In genomic region chr1:36653850-36654249, GRCh38 we compare ENCODE assay signal across 13 cellular contexts.
DNase-seq lines count a peak whose midpoint lies in the region; ATAC-seq and TF ChIP-seq lines count a peak whose summit lies in the region.
"Had no signal": no experiment of that assay in that cellular context is flagged by ENCODE, and none has a peak within 500 bp of the region (broad histone marks: within the 10 kb centered on the region; RNA-seq: fewer than 3 reads in every experiment).

No MANE protein-coding gene starts in this region.

- in situ Hi-C loops in SK-MEL-5 (cut with HindIII; ENCODE audit: low pct_unique_long_range_greater_than_20kb, low sequenced_read_pairs) = no loop called here
- in situ Hi-C loops in GM13977 (cut with MboI; ENCODE audit: low pct_unique_long_range_greater_than_20kb, low sequenced_read_pairs, unreplicated experiment) = no loop called here

- H3K4me3 ChIP-seq in heart left ventricle (no peak overlapping the region), upper lobe of right lung (no peak overlapping the region)
- H3K4me3 ChIP-seq: GM12878, transverse colon had no signal

- TF ChIP-seq POLR2A in heart left ventricle (IDR thresholded peaks at IDR 0.05) = no peak

- H3K9me3 ChIP-seq in heart left ventricle (no peaks in the 10 kb centered on the region), upper lobe of right lung (no peaks in the 10 kb centered on the region)
- H3K9me3 ChIP-seq: transverse colon had no signal

- H3K27ac ChIP-seq in heart left ventricle = no peak overlapping the region
- no peak overlapping the region for H3K27ac ChIP-seq in upper lobe of right lung
- H3K27ac ChIP-seq: HL-60, transverse colon had no signal

- WGBS in heart left ventricle, 4 donors = 35 to 57% (median 48%) methylated on average over 8 of the region's 8 CpGs

- peak; percentile 5 for DNase-seq in NCI-H345 (lab: John Stamatoyannopoulos, UW)
- DNase-seq in NCI-H345 treated with DMSO at 0.1 percent for 48 hours (lab: John Stamatoyannopoulos, UW; ENCODE audit: unreplicated experiment) = no peak
- peak; percentile 92 for DNase-seq in SK-MEL-5 (ENCODE audit: low read depth, low spot score)
- DNase-seq in heart left ventricle = peak in 2 of 5 donors; percentile 39 to 58
- DNase-seq in upper lobe of right lung = no peak
- no peak for DNase-seq in GM13977 (ENCODE audit: low spot score)
- DNase-seq: activated naive CD4-positive, alpha-beta T cell treated with anti-CD3 and anti-CD28 coated beads, Interleukin-2, amount 50 U/mL, for 16 hours; NCI-H82; transverse colon had no signal

- H3K36me3 ChIP-seq in heart left ventricle (no peaks in the 10 kb centered on the region), upper lobe of right lung (no peaks in the 10 kb centered on the region)
- H3K36me3 ChIP-seq: transverse colon had no signal

- ATAC-seq in heart left ventricle = peak in 3 of 4 donors; percentile 82 to 93 (median 87)
- ATAC-seq in upper lobe of right lung = peak; percentile 37
- ATAC-seq in HG03139 (IDR thresholded peaks at IDR 0.05; ENCODE audit: unreplicated experiment) = no peak
- no peak for ATAC-seq in GM19455 (IDR thresholded peaks at IDR 0.05; ENCODE audit: unreplicated experiment)
- ATAC-seq: GM12878 had no signal

- H3K4me1 ChIP-seq in heart left ventricle (peaks cover 0 to 6% (median 0%) of the 10 kb centered on the region in 12 donors), upper lobe of right lung (no peaks in the 10 kb centered on the region)
- H3K4me1 ChIP-seq: transverse colon had no signal

- peak in 2 of 12 donors; percentile 16 to 21 for TF ChIP-seq CTCF in heart left ventricle (IDR thresholded peaks at IDR 0.05)
- TF ChIP-seq CTCF in upper lobe of right lung (IDR thresholded peaks at IDR 0.05) = no peak
- TF ChIP-seq CTCF in GM13977 (IDR thresholded peaks at IDR 0.05; ENCODE audit: extremely low read depth, insufficient read depth, missing control alignments) = no peak

- peaks cover 0 to 53% (median 18%) of the 10 kb centered on the region in 9 donors for H3K27me3 ChIP-seq in heart left ventricle
- H3K27me3 ChIP-seq in upper lobe of right lung = peaks cover 25% of the 10 kb centered on the region

- intact Hi-C loops in heart left ventricle (cut with DNase I) (no loop called here), upper lobe of right lung (cut with DNase I) (no loop called here)

Comparison
In these comparisons a context has a peak if more than half of its experiments do, and no peak if none do; other contexts are left out.
1. DNase-seq: peak in NCI-H345 (single experiment) and SK-MEL-5 (single experiment); none in NCI-H345 treated with DMSO at 0.1 percent for 48 hours (single experiment), upper lobe of right lung (single experiment) and GM13977 (single experiment).
2. ATAC-seq: peak in heart left ventricle (3 of 4) and upper lobe of right lung (single experiment); none in HG03139 (single experiment) and GM19455 (single experiment).